In the genomic region with DNA sequence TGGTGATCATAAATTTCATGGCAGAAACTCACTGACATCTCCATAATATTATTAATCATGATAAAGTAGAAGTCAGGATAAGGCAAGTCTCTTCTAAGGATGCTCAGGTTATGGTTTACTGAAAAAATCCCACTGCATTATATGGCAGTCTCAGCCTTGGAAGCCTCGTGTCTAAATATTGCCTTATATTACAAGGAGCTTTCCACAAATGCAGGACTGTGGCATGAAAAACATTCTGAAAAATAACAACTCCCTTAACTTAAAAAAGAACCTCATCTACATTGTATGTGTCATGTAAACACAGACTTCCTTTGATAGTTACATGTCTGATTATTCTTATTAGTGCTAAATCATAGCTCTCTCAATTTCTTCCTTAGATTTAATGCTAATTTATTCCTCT, we compare ENCODE assay signal across 2 cellular contexts.
TF ChIP-seq lines count a peak whose summit lies in the region.

No MANE protein-coding gene starts in this region.

TF ChIP-seq in IMR-90, 13 proteins besides CTCF, POLR2A, EP300 and RAD21:
- TF ChIP-seq FOS (IDR thresholded peaks at IDR 0.05; ENCODE audit: low read depth, low read length), result no peak
- no peak for TF ChIP-seq NFE2L2 (IDR thresholded peaks at IDR 0.05; ENCODE audit: low read depth, low read length)
- TF ChIP-seq, protein P1, sequence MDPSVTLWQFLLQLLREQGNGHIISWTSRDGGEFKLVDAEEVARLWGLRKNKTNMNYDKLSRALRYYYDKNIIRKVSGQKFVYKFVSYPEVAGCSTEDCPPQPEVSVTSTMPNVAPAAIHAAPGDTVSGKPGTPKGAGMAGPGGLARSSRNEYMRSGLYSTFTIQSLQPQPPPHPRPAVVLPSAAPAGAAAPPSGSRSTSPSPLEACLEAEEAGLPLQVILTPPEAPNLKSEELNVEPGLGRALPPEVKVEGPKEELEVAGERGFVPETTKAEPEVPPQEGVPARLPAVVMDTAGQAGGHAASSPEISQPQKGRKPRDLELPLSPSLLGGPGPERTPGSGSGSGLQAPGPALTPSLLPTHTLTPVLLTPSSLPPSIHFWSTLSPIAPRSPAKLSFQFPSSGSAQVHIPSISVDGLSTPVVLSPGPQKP (IDR thresholded peaks at IDR 0.05; ENCODE audit: borderline replicate concordance, low read depth, low read length), result no peak

TF ChIP-seq in endothelial cell of umbilical vein, 7 proteins besides CTCF, POLR2A, EP300 and RAD21:
- TF ChIP-seq EZH2 (IDR thresholded peaks at IDR 0.05; ENCODE audit: borderline replicate concordance, low read depth, low read length, severe bottlenecking) (no peak), GATA2 (IDR thresholded peaks at IDR 0.05; ENCODE audit: insufficient read depth, insufficient read length, low read depth, low read length) (no peak), JUN (IDR thresholded peaks at IDR 0.05; ENCODE audit: borderline replicate concordance, insufficient read depth, insufficient read length, low read depth) (no peak)
